ENCODE assay signal across 1 cellular context in the genomic region with DNA sequence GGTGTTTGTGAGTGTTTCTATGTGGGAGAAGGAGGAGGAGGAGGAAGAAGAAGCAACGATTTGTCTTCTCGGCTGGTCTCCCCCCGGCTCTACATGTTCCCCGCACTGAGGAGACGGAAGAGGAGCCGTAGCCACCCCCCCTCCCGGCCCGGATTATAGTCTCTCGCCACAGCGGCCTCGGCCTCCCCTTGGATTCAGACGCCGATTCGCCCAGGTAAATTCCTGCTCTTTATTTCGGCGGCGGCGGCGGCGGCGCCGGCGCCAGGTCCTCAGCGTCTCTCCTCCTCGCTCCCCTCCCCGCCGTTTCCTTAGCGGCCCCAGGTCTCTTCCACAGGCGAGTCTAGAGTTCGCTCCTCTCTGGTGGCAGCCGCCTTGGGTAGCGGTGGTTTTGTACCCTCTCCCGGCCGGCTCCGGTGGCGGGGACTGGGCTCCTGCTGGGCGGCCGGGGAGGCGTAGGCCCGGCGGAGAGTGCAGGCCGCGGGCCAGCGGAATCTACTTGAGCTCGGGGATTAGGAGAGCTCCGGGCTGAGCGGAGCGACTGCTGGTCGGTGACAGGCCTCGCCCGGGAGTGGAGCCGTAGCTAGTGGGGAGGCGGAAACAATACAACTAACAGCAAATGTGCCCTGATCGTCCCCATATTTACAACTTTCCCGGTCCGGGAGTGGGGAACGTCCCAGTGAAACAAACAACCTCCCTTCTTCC.
TF ChIP-seq lines count a peak whose summit lies in the region.

No MANE protein-coding gene starts in this region.

TF ChIP-seq in HepG2, 621 proteins besides CTCF, POLR2A, EP300 and RAD21 (continued from another document and continues in another):
- no peak for TF ChIP-seq NFYC (CRISPR knock-in tag; IDR thresholded peaks at IDR 0.05)
- TF ChIP-seq ISL2 (CRISPR knock-in tag; IDR thresholded peaks at IDR 0.05), result no peak
- TF ChIP-seq, protein P1, sequence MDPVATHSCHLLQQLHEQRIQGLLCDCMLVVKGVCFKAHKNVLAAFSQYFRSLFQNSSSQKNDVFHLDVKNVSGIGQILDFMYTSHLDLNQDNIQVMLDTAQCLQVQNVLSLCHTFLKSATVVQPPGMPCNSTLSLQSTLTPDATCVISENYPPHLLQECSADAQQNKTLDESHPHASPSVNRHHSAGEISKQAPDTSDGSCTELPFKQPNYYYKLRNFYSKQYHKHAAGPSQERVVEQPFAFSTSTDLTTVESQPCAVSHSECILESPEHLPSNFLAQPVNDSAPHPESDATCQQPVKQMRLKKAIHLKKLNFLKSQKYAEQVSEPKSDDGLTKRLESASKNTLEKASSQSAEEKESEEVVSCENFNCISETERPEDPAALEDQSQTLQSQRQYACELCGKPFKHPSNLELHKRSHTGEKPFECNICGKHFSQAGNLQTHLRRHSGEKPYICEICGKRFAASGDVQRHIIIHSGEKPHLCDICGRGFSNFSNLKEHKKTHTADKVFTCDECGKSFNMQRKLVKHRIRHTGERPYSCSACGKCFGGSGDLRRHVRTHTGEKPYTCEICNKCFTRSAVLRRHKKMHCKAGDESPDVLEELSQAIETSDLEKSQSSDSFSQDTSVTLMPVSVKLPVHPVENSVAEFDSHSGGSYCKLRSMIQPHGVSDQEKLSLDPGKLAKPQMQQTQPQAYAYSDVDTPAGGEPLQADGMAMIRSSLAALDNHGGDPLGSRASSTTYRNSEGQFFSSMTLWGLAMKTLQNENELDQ (CRISPR knock-in tag; IDR thresholded peaks at IDR 0.05; ENCODE audit: borderline replicate concordance), result no peak
- TF ChIP-seq ARNT2 (CRISPR knock-in tag; IDR thresholded peaks at IDR 0.05; ENCODE audit: low read depth), result no peak
- TF ChIP-seq HNRNPH1 (optimal IDR thresholded peaks at IDR 0.05; ENCODE audit: low read depth, low read length), result no peak
- no peak for TF ChIP-seq HNRNPUL1 (IDR thresholded peaks at IDR 0.05; ENCODE audit: low read depth, low read length)
- no peak for TF ChIP-seq RARG (CRISPR knock-in tag; IDR thresholded peaks at IDR 0.05; ENCODE audit: low read depth)
- no peak for TF ChIP-seq ZBTB20 (CRISPR knock-in tag; IDR thresholded peaks at IDR 0.05; ENCODE audit: borderline replicate concordance, low read depth)
- TF ChIP-seq ZGPAT (CRISPR knock-in tag; IDR thresholded peaks at IDR 0.05), result no peak; the same call in 1 of the 2 replicates
- TF ChIP-seq, protein P2, sequence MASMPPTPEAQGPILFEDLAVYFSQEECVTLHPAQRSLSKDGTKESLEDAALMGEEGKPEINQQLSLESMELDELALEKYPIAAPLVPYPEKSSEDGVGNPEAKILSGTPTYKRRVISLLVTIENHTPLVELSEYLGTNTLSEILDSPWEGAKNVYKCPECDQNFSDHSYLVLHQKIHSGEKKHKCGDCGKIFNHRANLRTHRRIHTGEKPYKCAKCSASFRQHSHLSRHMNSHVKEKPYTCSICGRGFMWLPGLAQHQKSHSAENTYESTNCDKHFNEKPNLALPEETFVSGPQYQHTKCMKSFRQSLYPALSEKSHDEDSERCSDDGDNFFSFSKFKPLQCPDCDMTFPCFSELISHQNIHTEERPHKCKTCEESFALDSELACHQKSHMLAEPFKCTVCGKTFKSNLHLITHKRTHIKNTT (CRISPR knock-in tag; IDR thresholded peaks at IDR 0.05), result no peak
- no peak for TF ChIP-seq CERS6 (CRISPR knock-in tag; IDR thresholded peaks at IDR 0.05)
- TF ChIP-seq ARNT (IDR thresholded peaks at IDR 0.05), result no peak
- TF ChIP-seq KDM4B (CRISPR knock-in tag; IDR thresholded peaks at IDR 0.05), result no peak
- no peak for TF ChIP-seq NONO (IDR thresholded peaks at IDR 0.05)
- TF ChIP-seq NONO (CRISPR knock-in tag; conservative IDR thresholded peaks at IDR 0.05), result no peak
- TF ChIP-seq ZNF614 (CRISPR knock-in tag; IDR thresholded peaks at IDR 0.05; ENCODE audit: borderline replicate concordance), result no peak
- peak; percentile 76; the same call in 1 of the 2 replicates for TF ChIP-seq KAT7 (CRISPR knock-in tag; IDR thresholded peaks at IDR 0.05; ENCODE audit: borderline replicate concordance)
- TF ChIP-seq, protein P3, sequence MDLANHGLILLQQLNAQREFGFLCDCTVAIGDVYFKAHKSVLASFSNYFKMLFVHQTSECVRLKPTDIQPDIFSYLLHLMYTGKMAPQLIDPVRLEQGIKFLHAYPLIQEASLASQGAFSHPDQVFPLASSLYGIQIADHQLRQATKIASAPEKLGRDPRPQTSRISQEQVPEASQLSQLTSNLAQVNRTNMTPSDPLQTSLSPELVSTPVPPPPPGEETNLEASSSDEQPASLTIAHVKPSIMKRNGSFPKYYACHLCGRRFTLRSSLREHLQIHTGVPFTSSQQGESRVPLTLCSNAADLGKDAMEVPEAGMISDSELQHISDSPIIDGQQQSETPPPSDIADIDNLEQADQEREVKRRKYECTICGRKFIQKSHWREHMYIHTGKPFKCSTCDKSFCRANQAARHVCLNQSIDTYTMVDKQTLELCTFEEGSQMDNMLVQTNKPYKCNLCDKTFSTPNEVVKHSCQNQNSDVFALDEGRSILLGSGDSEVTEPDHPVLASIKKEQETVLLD (CRISPR knock-in tag; IDR thresholded peaks at IDR 0.05; ENCODE audit: low read depth), result no peak; the same call in 1 of the 2 replicates
- no peak for TF ChIP-seq ELF1 (CRISPR knock-in tag; IDR thresholded peaks at IDR 0.05)
- TF ChIP-seq ISX (CRISPR knock-in tag; conservative IDR thresholded peaks at IDR 0.05), result no peak
- TF ChIP-seq, protein P4, sequence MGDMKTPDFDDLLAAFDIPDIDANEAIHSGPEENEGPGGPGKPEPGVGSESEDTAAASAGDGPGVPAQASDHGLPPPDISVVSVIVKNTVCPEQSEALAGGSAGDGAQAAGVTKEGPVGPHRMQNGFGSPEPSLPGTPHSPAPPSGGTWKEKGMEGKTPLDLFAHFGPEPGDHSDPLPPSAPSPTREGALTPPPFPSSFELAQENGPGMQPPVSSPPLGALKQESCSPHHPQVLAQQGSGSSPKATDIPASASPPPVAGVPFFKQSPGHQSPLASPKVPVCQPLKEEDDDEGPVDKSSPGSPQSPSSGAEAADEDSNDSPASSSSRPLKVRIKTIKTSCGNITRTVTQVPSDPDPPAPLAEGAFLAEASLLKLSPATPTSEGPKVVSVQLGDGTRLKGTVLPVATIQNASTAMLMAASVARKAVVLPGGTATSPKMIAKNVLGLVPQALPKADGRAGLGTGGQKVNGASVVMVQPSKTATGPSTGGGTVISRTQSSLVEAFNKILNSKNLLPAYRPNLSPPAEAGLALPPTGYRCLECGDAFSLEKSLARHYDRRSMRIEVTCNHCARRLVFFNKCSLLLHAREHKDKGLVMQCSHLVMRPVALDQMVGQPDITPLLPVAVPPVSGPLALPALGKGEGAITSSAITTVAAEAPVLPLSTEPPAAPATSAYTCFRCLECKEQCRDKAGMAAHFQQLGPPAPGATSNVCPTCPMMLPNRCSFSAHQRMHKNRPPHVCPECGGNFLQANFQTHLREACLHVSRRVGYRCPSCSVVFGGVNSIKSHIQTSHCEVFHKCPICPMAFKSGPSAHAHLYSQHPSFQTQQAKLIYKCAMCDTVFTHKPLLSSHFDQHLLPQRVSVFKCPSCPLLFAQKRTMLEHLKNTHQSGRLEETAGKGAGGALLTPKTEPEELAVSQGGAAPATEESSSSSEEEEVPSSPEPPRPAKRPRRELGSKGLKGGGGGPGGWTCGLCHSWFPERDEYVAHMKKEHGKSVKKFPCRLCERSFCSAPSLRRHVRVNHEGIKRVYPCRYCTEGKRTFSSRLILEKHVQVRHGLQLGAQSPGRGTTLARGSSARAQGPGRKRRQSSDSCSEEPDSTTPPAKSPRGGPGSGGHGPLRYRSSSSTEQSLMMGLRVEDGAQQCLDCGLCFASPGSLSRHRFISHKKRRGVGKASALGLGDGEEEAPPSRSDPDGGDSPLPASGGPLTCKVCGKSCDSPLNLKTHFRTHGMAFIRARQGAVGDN (CRISPR knock-in tag; IDR thresholded peaks at IDR 0.05), result peak; percentile 53
- TF ChIP-seq ZNF652 (CRISPR knock-in tag; IDR thresholded peaks at IDR 0.05; ENCODE audit: borderline replicate concordance, low read depth), result no peak
- TF ChIP-seq BCLAF1 (IDR thresholded peaks at IDR 0.05), result no peak
- TF ChIP-seq ZNF530 (CRISPR knock-in tag; IDR thresholded peaks at IDR 0.05; ENCODE audit: low read depth), result no peak
- no peak for TF ChIP-seq ZNF737 (CRISPR knock-in tag; IDR thresholded peaks at IDR 0.05; ENCODE audit: borderline replicate concordance)
- TF ChIP-seq ZNF468 (CRISPR knock-in tag; IDR thresholded peaks at IDR 0.05), result no peak
- TF ChIP-seq NFYB (CRISPR knock-in tag; IDR thresholded peaks at IDR 0.05), result no peak
